8 cellular contexts compared by ENCODE assay signal in the genomic region with DNA sequence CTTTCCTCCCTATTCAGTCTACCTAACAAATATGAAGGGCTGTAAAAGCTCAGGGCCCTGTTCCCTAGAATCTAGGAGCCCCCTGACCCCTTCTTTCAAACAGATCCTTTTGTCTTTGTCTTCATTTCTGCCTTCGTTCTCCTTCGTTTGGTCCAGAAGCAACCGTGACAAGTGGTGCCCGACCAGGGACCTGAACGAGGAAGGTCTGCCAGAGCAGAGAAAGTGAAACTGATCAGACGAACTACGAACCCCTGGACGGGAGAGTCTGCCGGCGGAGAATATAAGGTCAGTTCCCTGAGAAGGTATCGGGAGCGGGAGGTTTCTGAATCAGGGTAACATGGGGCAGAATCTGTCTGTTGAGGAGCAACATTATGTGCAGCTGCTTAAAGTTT. TPM values are rescaled to one million over a fixed set of nuclear protein-coding genes. Genes with fewer than 3 reads are reported as not detected.
DNase-seq lines count a peak whose midpoint lies in the region; ATAC-seq and TF ChIP-seq lines count a peak whose summit lies in the region.

No MANE protein-coding gene starts in this region.

- POLR2A ChIA-PET in WTC11 (lab: Charles Lee), result no interaction called here

- H3K4me3 Mint-ChIP-seq in activated CD8-positive, alpha-beta memory T cell treated with anti-CD3 and anti-CD28 coated beads, Interleukin-2, amount 10 ng/mL, durations not matched to agents 7 days and 5 days, result peak overlapping the region; percentile 99
- peak overlapping the region; percentile 100 for H3K4me3 Mint-ChIP-seq in WTC11
- H3K4me3 Mint-ChIP-seq in stimulated activated naive CD8-positive, alpha-beta T cell treated with anti-CD3 and anti-CD28 coated beads, Interleukin-15, amount 100 ng/mL, for 72 hours, result peak overlapping the region; percentile 91 to 92

- no peaks in the 10 kb centered on the region for H3K27me3 Mint-ChIP-seq in activated CD8-positive, alpha-beta memory T cell treated with anti-CD3 and anti-CD28 coated beads, Interleukin-2, amount 10 ng/mL, durations not matched to agents 7 days and 5 days
- no peaks in the 10 kb centered on the region for H3K27me3 Mint-ChIP-seq in WTC11 (ENCODE audit: low read depth)
- no peaks in the 10 kb centered on the region for H3K27me3 Mint-ChIP-seq in stimulated activated naive CD8-positive, alpha-beta T cell treated with anti-CD3 and anti-CD28 coated beads, Interleukin-15, amount 100 ng/mL, for 72 hours

- peaks cover 75% of the 10 kb centered on the region for H3K36me3 Mint-ChIP-seq in activated CD8-positive, alpha-beta memory T cell treated with anti-CD3 and anti-CD28 coated beads, Interleukin-2, amount 10 ng/mL, durations not matched to agents 7 days and 5 days
- H3K36me3 Mint-ChIP-seq in WTC11, result peaks cover 37% of the 10 kb centered on the region

- H3K27ac Mint-ChIP-seq in activated CD8-positive, alpha-beta memory T cell treated with anti-CD3 and anti-CD28 coated beads, Interleukin-2, amount 10 ng/mL, durations not matched to agents 7 days and 5 days, result peak overlapping the region; percentile 100
- no peak overlapping the region for H3K27ac Mint-ChIP-seq in WTC11
- H3K27ac Mint-ChIP-seq in stimulated activated naive CD8-positive, alpha-beta T cell treated with anti-CD3 and anti-CD28 coated beads, Interleukin-15, amount 100 ng/mL, for 72 hours, result peak overlapping the region; percentile 2 to 97

- peak; percentile 49 for DNase-seq in activated CD8-positive, alpha-beta memory T cell treated with anti-CD3 and anti-CD28 coated beads, Interleukin-2, amount 10 ng/mL, durations not matched to agents 7 days and 5 days
- DNase-seq in activated CD8-positive, alpha-beta memory T cell treated with anti-CD3 and anti-CD28 coated beads, Interleukin-2, amount 50 U/mL, for 4 hours, result no peak
- no peak for DNase-seq in WTC11 (ENCODE audit: low spot score)
- no peak for DNase-seq in stimulated activated naive CD8-positive, alpha-beta T cell treated with anti-CD3 and anti-CD28 coated beads, Interleukin-15, amount 100 ng/mL, for 72 hours

- peaks cover 39% of the 10 kb centered on the region for H3K4me1 Mint-ChIP-seq in activated CD8-positive, alpha-beta memory T cell treated with anti-CD3 and anti-CD28 coated beads, Interleukin-2, amount 10 ng/mL, durations not matched to agents 7 days and 5 days
- peaks cover 22% of the 10 kb centered on the region for H3K4me1 Mint-ChIP-seq in WTC11
- H3K4me1 Mint-ChIP-seq in stimulated activated naive CD8-positive, alpha-beta T cell treated with anti-CD3 and anti-CD28 coated beads, Interleukin-15, amount 100 ng/mL, for 72 hours, result peaks cover 62% of the 10 kb centered on the region

- peaks cover 4% of the 10 kb centered on the region for H3K9me3 Mint-ChIP-seq in activated CD8-positive, alpha-beta memory T cell treated with anti-CD3 and anti-CD28 coated beads, Interleukin-2, amount 10 ng/mL, durations not matched to agents 7 days and 5 days (ENCODE audit: low read depth)
- no peaks in the 10 kb centered on the region for H3K9me3 Mint-ChIP-seq in WTC11
- H3K9me3 Mint-ChIP-seq in stimulated activated naive CD8-positive, alpha-beta T cell treated with anti-CD3 and anti-CD28 coated beads, Interleukin-15, amount 100 ng/mL, for 72 hours, result peaks cover 4 to 5% of the 10 kb centered on the region in 2 donors

- TF ChIP-seq CTCF in WTC11 (IDR thresholded peaks at IDR 0.05), result no peak

- CTCF ChIA-PET in activated CD8-positive, alpha-beta memory T cell treated with anti-CD3 and anti-CD28 coated beads, Interleukin-2, amount 10 ng/mL, durations not matched to agents 7 days and 5 days (lab: Charles Lee), result interaction anchor here (1.2 to 2.4 kb wide), 3 partner anchors 13 to 77 kb away, joined by 4 to 6 read pairs (median 4); a partner anchor contains a TSS
- CTCF ChIA-PET in WTC11 (lab: Charles Lee), result interaction anchor here (0.9 kb wide), 1 partner anchor 33 kb away, joined by 4 read pairs; no protein-coding TSS in a partner anchor

- peak overlapping the region; percentile 97 for H3K4me3 ChIP-seq in iPS-11a (ENCODE audit: low read depth, low read length)

- no peak for ATAC-seq in activated CD8-positive, alpha-beta memory T cell treated with anti-CD3 and anti-CD28 coated beads, Interleukin-2, amount 10 ng/mL, durations not matched to agents 7 days and 5 days
- ATAC-seq in WTC11 (no peak), GM21576 (IDR thresholded peaks at IDR 0.05; ENCODE audit: unreplicated experiment) (no peak), GM18520 (IDR thresholded peaks at IDR 0.05; ENCODE audit: unreplicated experiment) (no peak), HG02973 (IDR thresholded peaks at IDR 0.05; ENCODE audit: unreplicated experiment) (no peak)
- no peak for ATAC-seq in stimulated activated naive CD8-positive, alpha-beta T cell treated with anti-CD3 and anti-CD28 coated beads, Interleukin-15, amount 100 ng/mL, for 72 hours

TF ChIP-seq in WTC11, 78 proteins besides CTCF, POLR2A, EP300 and RAD21:
- TF ChIP-seq, protein P1, sequence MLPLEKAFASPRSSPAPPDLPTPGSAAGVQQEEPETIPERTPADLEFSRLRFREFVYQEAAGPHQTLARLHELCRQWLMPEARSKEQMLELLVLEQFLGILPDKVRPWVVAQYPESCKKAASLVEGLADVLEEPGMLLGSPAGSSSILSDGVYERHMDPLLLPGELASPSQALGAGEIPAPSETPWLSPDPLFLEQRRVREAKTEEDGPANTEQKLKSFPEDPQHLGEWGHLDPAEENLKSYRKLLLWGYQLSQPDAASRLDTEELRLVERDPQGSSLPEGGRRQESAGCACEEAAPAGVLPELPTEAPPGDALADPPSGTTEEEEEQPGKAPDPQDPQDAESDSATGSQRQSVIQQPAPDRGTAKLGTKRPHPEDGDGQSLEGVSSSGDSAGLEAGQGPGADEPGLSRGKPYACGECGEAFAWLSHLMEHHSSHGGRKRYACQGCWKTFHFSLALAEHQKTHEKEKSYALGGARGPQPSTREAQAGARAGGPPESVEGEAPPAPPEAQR (CRISPR knock-in tag; IDR thresholded peaks at IDR 0.05), result no peak
- no peak for TF ChIP-seq FOXK1 (CRISPR knock-in tag; IDR thresholded peaks at IDR 0.05)
- no peak for TF ChIP-seq EMX1 (CRISPR knock-in tag; IDR thresholded peaks at IDR 0.05)
- no peak for TF ChIP-seq TP53 (CRISPR knock-in tag; IDR thresholded peaks at IDR 0.05)
- TF ChIP-seq CREM (CRISPR knock-in tag; IDR thresholded peaks at IDR 0.05), result no peak
- TF ChIP-seq, protein P2, sequence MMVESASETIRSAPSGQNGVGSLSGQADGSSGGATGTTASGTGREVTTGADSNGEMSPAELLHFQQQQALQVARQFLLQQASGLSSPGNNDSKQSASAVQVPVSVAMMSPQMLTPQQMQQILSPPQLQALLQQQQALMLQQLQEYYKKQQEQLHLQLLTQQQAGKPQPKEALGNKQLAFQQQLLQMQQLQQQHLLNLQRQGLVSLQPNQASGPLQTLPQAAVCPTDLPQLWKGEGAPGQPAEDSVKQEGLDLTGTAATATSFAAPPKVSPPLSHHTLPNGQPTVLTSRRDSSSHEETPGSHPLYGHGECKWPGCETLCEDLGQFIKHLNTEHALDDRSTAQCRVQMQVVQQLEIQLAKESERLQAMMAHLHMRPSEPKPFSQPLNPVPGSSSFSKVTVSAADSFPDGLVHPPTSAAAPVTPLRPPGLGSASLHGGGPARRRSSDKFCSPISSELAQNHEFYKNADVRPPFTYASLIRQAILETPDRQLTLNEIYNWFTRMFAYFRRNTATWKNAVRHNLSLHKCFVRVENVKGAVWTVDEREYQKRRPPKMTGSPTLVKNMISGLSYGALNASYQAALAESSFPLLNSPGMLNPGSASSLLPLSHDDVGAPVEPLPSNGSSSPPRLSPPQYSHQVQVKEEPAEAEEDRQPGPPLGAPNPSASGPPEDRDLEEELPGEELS (CRISPR knock-in tag; IDR thresholded peaks at IDR 0.05), result no peak
- no peak for TF ChIP-seq TCF7 (CRISPR knock-in tag; IDR thresholded peaks at IDR 0.05; ENCODE audit: low read depth)
- TF ChIP-seq, protein P3, sequence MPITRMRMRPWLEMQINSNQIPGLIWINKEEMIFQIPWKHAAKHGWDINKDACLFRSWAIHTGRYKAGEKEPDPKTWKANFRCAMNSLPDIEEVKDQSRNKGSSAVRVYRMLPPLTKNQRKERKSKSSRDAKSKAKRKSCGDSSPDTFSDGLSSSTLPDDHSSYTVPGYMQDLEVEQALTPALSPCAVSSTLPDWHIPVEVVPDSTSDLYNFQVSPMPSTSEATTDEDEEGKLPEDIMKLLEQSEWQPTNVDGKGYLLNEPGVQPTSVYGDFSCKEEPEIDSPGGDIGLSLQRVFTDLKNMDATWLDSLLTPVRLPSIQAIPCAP (CRISPR knock-in tag; IDR thresholded peaks at IDR 0.05), result no peak
- TF ChIP-seq RELA (CRISPR knock-in tag; IDR thresholded peaks at IDR 0.05; ENCODE audit: borderline replicate concordance), result no peak
- TF ChIP-seq, protein P4, sequence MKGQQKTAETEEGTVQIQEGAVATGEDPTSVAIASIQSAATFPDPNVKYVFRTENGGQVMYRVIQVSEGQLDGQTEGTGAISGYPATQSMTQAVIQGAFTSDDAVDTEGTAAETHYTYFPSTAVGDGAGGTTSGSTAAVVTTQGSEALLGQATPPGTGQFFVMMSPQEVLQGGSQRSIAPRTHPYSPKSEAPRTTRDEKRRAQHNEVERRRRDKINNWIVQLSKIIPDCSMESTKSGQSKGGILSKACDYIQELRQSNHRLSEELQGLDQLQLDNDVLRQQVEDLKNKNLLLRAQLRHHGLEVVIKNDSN (CRISPR knock-in tag; IDR thresholded peaks at IDR 0.05), result no peak
- no peak for TF ChIP-seq SOX15 (CRISPR knock-in tag; IDR thresholded peaks at IDR 0.05)
TF ChIP-seq in WTC11: peak in this region for 0.

RNA-seq across cellular contexts. Expression of a gene that starts 0.8 kb away (rescaled TPM):
- total RNA-seq in activated CD8-positive, alpha-beta memory T cell treated with anti-CD3 and anti-CD28 coated beads, Interleukin-2, amount 10 ng/mL, durations not matched to agents 7 days and 5 days, result 10 to 100 TPM; 78.3 to 82.7 TPM
- total RNA-seq in WTC11 (2021), result 23.1 to 26.0 TPM (median 24.0 TPM) in 3 replicates

RNA-seq across cellular contexts. Expression of a gene that starts 20.9 kb away (rescaled TPM):
- total RNA-seq in activated CD8-positive, alpha-beta memory T cell treated with anti-CD3 and anti-CD28 coated beads, Interleukin-2, amount 10 ng/mL, durations not matched to agents 7 days and 5 days, result 1 to 10 TPM; 4.4 to 6.3 TPM
- total RNA-seq in WTC11 (2021), result 3.2 TPM in 3 replicates

RNA-seq across cellular contexts. Expression of a gene that starts 27.2 kb away (rescaled TPM):
- 1 to 10 TPM; 4.8 to 5.0 TPM for total RNA-seq in activated CD8-positive, alpha-beta memory T cell treated with anti-CD3 and anti-CD28 coated beads, Interleukin-2, amount 10 ng/mL, durations not matched to agents 7 days and 5 days
- total RNA-seq in WTC11 (2021), result 18.8 to 19.1 TPM (median 18.9 TPM) in 3 replicates

RNA-seq across cellular contexts. Expression of a gene that starts 47.4 kb away (rescaled TPM):
- 10 to 100 TPM; 12.2 to 12.8 TPM for total RNA-seq in activated CD8-positive, alpha-beta memory T cell treated with anti-CD3 and anti-CD28 coated beads, Interleukin-2, amount 10 ng/mL, durations not matched to agents 7 days and 5 days
- total RNA-seq in WTC11 (2021), result 22.6 to 24.3 TPM (median 23.4 TPM) in 3 replicates

RNA-seq across cellular contexts. Expression of a gene that starts 56.6 kb away (rescaled TPM):
- under 1 TPM; 0.87 to 0.91 TPM for total RNA-seq in activated CD8-positive, alpha-beta memory T cell treated with anti-CD3 and anti-CD28 coated beads, Interleukin-2, amount 10 ng/mL, durations not matched to agents 7 days and 5 days
- total RNA-seq in WTC11 (2021), result 1.7 to 2.1 TPM (median 2.0 TPM) in 3 replicates
